Comparison of ENCODE assay signal across 10 cellular contexts in genomic region chr3:33061782-33062181, GRCh38. TPM values are rescaled to one million over a fixed set of nuclear protein-coding genes. Genes with fewer than 3 reads are reported as not detected.
DNase-seq lines count a peak whose midpoint lies in the region; ATAC-seq and TF ChIP-seq lines count a peak whose summit lies in the region.
"Had no signal": no experiment of that assay in that cellular context is flagged by ENCODE, and none has a peak within 500 bp of the region (broad histone marks: within the 10 kb centered on the region; RNA-seq: fewer than 3 reads in every experiment).

No MANE protein-coding gene starts in this region.

- peaks cover 53% of the 10 kb centered on the region for H3K4me1 Mint-ChIP-seq in CD8-positive, alpha-beta T cell (ENCODE audit: low read depth)
- peaks cover 55% of the 10 kb centered on the region for H3K4me1 Mint-ChIP-seq in activated naive CD8-positive, alpha-beta T cell treated with anti-CD3 and anti-CD28 coated beads for 36 hours
- peaks cover 6% of the 10 kb centered on the region for H3K4me1 Mint-ChIP-seq in mesothelial cell of epicardium

- peak in 2 of 7 experiments; percentile 34 to 44 for DNase-seq in CD8-positive, alpha-beta T cell
- DNase-seq in Karpas-422 (no peak), mesothelial cell of epicardium (ENCODE audit: low spot score in 2 of 2, unreplicated experiment in 2 of 2) (no peak), NCI-H510A treated with DMSO at 0.1 percent for 48 hours (lab: John Stamatoyannopoulos, UW) (no peak), NK-92 (lab: John Stamatoyannopoulos, UW; ENCODE audit: unreplicated experiment) (no peak)
- DNase-seq in activated naive CD8-positive, alpha-beta T cell treated with anti-CD3 and anti-CD28 coated beads for 36 hours = peak; percentile 34
- DNase-seq: DMS 273 treated with DMSO at 0.1 percent for 48 hours, NCI-H226 had no signal

- POLR2A ChIA-PET in CD8-positive, alpha-beta T cell (lab: Charles Lee) = interaction anchor here (3.3 to 5.3 kb wide), 2 partner anchors 13 to 16 kb away, joined by 10 to 29 read pairs; no protein-coding TSS in a partner anchor

- H3K4me3 ChIP-seq in CD8-positive, alpha-beta T cell (ENCODE audit: low read depth, low read length) = no peak overlapping the region
- H3K4me3 ChIP-seq in Karpas-422 (ENCODE audit: low read length) = no peak overlapping the region

- peaks cover 7% of the 10 kb centered on the region; the same call in 1 of the 2 replicates for H3K79me2 ChIP-seq in Karpas-422 (ENCODE audit: low read length)

- H3K36me3 ChIP-seq in CD8-positive, alpha-beta T cell (ENCODE audit: insufficient read depth, low read length) = peaks cover 5% of the 10 kb centered on the region
- H3K36me3 ChIP-seq in Karpas-422 (ENCODE audit: insufficient read depth, low read length) = peaks cover 4% of the 10 kb centered on the region; the same call in 1 of the 2 replicates

- peaks cover 60% of the 10 kb centered on the region for H3K36me3 Mint-ChIP-seq in CD8-positive, alpha-beta T cell
- peaks cover 61% of the 10 kb centered on the region for H3K36me3 Mint-ChIP-seq in activated naive CD8-positive, alpha-beta T cell treated with anti-CD3 and anti-CD28 coated beads for 36 hours
- H3K36me3 Mint-ChIP-seq in mesothelial cell of epicardium = peaks cover 40% of the 10 kb centered on the region

- H3K4me2 ChIP-seq in Karpas-422 (ENCODE audit: low read depth, low read length, poor library complexity, severe bottlenecking) = no peak overlapping the region

- H3K9me3 Mint-ChIP-seq in CD8-positive, alpha-beta T cell = no peaks in the 10 kb centered on the region
- no peaks in the 10 kb centered on the region for H3K9me3 Mint-ChIP-seq in activated naive CD8-positive, alpha-beta T cell treated with anti-CD3 and anti-CD28 coated beads for 36 hours
- no peaks in the 10 kb centered on the region for H3K9me3 Mint-ChIP-seq in mesothelial cell of epicardium

- H3K4me3 Mint-ChIP-seq in CD8-positive, alpha-beta T cell = peak overlapping the region; percentile 63
- H3K4me3 Mint-ChIP-seq in activated naive CD8-positive, alpha-beta T cell treated with anti-CD3 and anti-CD28 coated beads for 36 hours = peak overlapping the region; percentile 63
- H3K4me3 Mint-ChIP-seq in mesothelial cell of epicardium = no peak overlapping the region

- H3K27me3 Mint-ChIP-seq in CD8-positive, alpha-beta T cell (ENCODE audit: low read depth) = no peaks in the 10 kb centered on the region
- H3K27me3 Mint-ChIP-seq in activated naive CD8-positive, alpha-beta T cell treated with anti-CD3 and anti-CD28 coated beads for 36 hours = no peaks in the 10 kb centered on the region
- no peaks in the 10 kb centered on the region for H3K27me3 Mint-ChIP-seq in mesothelial cell of epicardium (ENCODE audit: low read depth)

- H2AFZ ChIP-seq in Karpas-422 (ENCODE audit: low read length) = no peak overlapping the region

- H4K20me1 ChIP-seq in Karpas-422 (ENCODE audit: insufficient read depth, low read depth, low read length) = no peaks in the 10 kb centered on the region

- H3K9me2 ChIP-seq in Karpas-422 (replicated peaks; ENCODE audit: insufficient read depth, low read length) = no peaks in the 10 kb centered on the region

- TF ChIP-seq CTCF in CD8-positive, alpha-beta T cell (IDR thresholded peaks at IDR 0.05) = no peak
- TF ChIP-seq CTCF in mesothelial cell of epicardium (IDR thresholded peaks at IDR 0.05; ENCODE audit: unreplicated experiment) = no peak

- no peak overlapping the region for H3K9ac ChIP-seq in Karpas-422 (ENCODE audit: low read length)

- peak overlapping the region; percentile 91 for H3K27ac Mint-ChIP-seq in CD8-positive, alpha-beta T cell
- peak overlapping the region; percentile 89 for H3K27ac Mint-ChIP-seq in activated naive CD8-positive, alpha-beta T cell treated with anti-CD3 and anti-CD28 coated beads for 36 hours
- peak overlapping the region; percentile 75 for H3K27ac Mint-ChIP-seq in mesothelial cell of epicardium

- H3K9me3 ChIP-seq in CD8-positive, alpha-beta T cell (ENCODE audit: low read length) = no peaks in the 10 kb centered on the region
- no peaks in the 10 kb centered on the region for H3K9me3 ChIP-seq in Karpas-422 (ENCODE audit: low read length)

- intact Hi-C loops in CD8-positive, alpha-beta T cell (cut with DNase I, micrococcal nuclease) = loop anchor here in 1 of 2 experiments (1.0 kb wide), 1 partner anchor 14 kb away; no protein-coding TSS in a partner anchor

- CTCF ChIA-PET in CD8-positive, alpha-beta T cell (lab: Charles Lee) = interaction anchor here (0.9 to 3.3 kb wide), 5 partner anchors 9 to 114 kb away, joined by 3 to 24 read pairs (median 5); no protein-coding TSS in a partner anchor

- H3K27ac ChIP-seq in CD8-positive, alpha-beta T cell (ENCODE audit: low read depth, low read length) = no peak overlapping the region
- peak overlapping the region; percentile 84 for H3K27ac ChIP-seq in Karpas-422 (ENCODE audit: low read length)

- H3K27me3 ChIP-seq in CD8-positive, alpha-beta T cell (ENCODE audit: insufficient read depth, low read length) = no peaks in the 10 kb centered on the region
- no peaks in the 10 kb centered on the region for H3K27me3 ChIP-seq in Karpas-422 (ENCODE audit: low read length)

- H3K4me1 ChIP-seq in CD8-positive, alpha-beta T cell (ENCODE audit: insufficient read depth, low read length) = peaks cover 20% of the 10 kb centered on the region
- peaks cover 27% of the 10 kb centered on the region for H3K4me1 ChIP-seq in Karpas-422 (ENCODE audit: low read length)

- peak; percentile 77 for ATAC-seq in CD8-positive, alpha-beta T cell
- ATAC-seq in GM19328 (IDR thresholded peaks at IDR 0.05; ENCODE audit: unreplicated experiment) (no peak), HG02759 (IDR thresholded peaks at IDR 0.05; ENCODE audit: unreplicated experiment) (no peak)

RNA-seq across cellular contexts. Expression of gene GLB1, which starts 35.2 kb away (rescaled TPM):
- 10 to 100 TPM; 13.3 to 14.7 TPM for total RNA-seq in CD8-positive, alpha-beta T cell
- total RNA-seq in Karpas-422 (2014; rRNA removed; shearing (Covaris generic); ENCODE audit: low replicate concordance) = 41.8 and 43.0 TPM in 2 replicates
- total RNA-seq in activated naive CD8-positive, alpha-beta T cell treated with anti-CD3 and anti-CD28 coated beads for 36 hours = 10 to 100 TPM; 36.4 to 37.2 TPM
- total RNA-seq in mesothelial cell of epicardium = 79.9 to 83.8 TPM (median 82.1 TPM) in 3 replicates

RNA-seq across cellular contexts. Expression of gene TMPPE, which starts 35.2 kb away (rescaled TPM):
- 1 to 10 TPM; 4.6 to 4.8 TPM for total RNA-seq in CD8-positive, alpha-beta T cell
- total RNA-seq in Karpas-422 (2014; rRNA removed; shearing (Covaris generic); ENCODE audit: low replicate concordance) = 7.8 and 12.2 TPM in 2 replicates
- 1 to 10 TPM; 7.0 to 8.1 TPM for total RNA-seq in activated naive CD8-positive, alpha-beta T cell treated with anti-CD3 and anti-CD28 coated beads for 36 hours
- total RNA-seq in mesothelial cell of epicardium = 8.5 to 9.4 TPM (median 9.0 TPM) in 3 replicates

RNA-seq across cellular contexts. Expression of gene CRTAP, which starts 52.0 kb away (rescaled TPM):
- 10 to 100 TPM; 21.7 to 23.5 TPM for total RNA-seq in CD8-positive, alpha-beta T cell
- 33.9 and 72.5 TPM in 2 replicates for total RNA-seq in Karpas-422 (2014; rRNA removed; shearing (Covaris generic); ENCODE audit: low replicate concordance)
- total RNA-seq in activated naive CD8-positive, alpha-beta T cell treated with anti-CD3 and anti-CD28 coated beads for 36 hours = 10 to 100 TPM; 31.7 to 34.2 TPM
- 177 to 189 TPM (median 179 TPM) in 3 replicates for total RNA-seq in mesothelial cell of epicardium
